Comparison of ENCODE assay signal across 23 cellular contexts in genomic region chr2:105763076-105763475, GRCh38. TPM values are rescaled to one million over a fixed set of nuclear protein-coding genes. Genes with fewer than 3 reads are reported as not detected.
DNase-seq lines count a peak whose midpoint lies in the region; ATAC-seq and TF ChIP-seq lines count a peak whose summit lies in the region.
"Had no signal": no experiment of that assay in that cellular context is flagged by ENCODE, and none has a peak within 500 bp of the region (broad histone marks: within the 10 kb centered on the region; RNA-seq: fewer than 3 reads in every experiment).

No MANE protein-coding gene starts in this region.

- H3K9me3 Mint-ChIP-seq in activated CD4-positive, alpha-beta T cell treated with anti-CD3 and anti-CD28 coated beads, Interleukin-2, amount 10 ng/mL, durations not matched to agents 7 days and 5 days = no peaks in the 10 kb centered on the region
- no peaks in the 10 kb centered on the region for H3K9me3 Mint-ChIP-seq in activated CD4-positive, alpha-beta T cell treated with anti-CD3 and anti-CD28 coated beads, Interleukin-2, amount 10 ng/mL, durations not matched to agents 24 days and 14 days
- H3K9me3 Mint-ChIP-seq in CD4-positive, CD25-positive, alpha-beta regulatory T cell = peaks cover 0 to 4% (median 0%) of the 10 kb centered on the region in 7 donors
- no peaks in the 10 kb centered on the region for H3K9me3 Mint-ChIP-seq in activated T-cell treated with anti-CD3 and anti-CD28 coated beads, Interleukin-2, amount 50 U/mL, for 72 hours

- H3K4me1 Mint-ChIP-seq in activated CD4-positive, alpha-beta T cell treated with anti-CD3 and anti-CD28 coated beads, Interleukin-2, amount 10 ng/mL, durations not matched to agents 7 days and 5 days = peaks cover 91% of the 10 kb centered on the region
- H3K4me1 Mint-ChIP-seq in activated CD4-positive, alpha-beta T cell treated with anti-CD3 and anti-CD28 coated beads, Interleukin-2, amount 10 ng/mL, durations not matched to agents 24 days and 14 days = peaks cover 75% of the 10 kb centered on the region
- H3K4me1 Mint-ChIP-seq in CD4-positive, CD25-positive, alpha-beta regulatory T cell = peaks cover 30 to 99% (median 72%) of the 10 kb centered on the region in 4 donors
- H3K4me1 Mint-ChIP-seq in activated T-cell treated with anti-CD3 and anti-CD28 coated beads, Interleukin-2, amount 50 U/mL, for 72 hours (ENCODE audit: low read depth) = peaks cover 100% of the 10 kb centered on the region

- no peaks in the 10 kb centered on the region for H3K9me3 ChIP-seq in CD4-positive, CD25-positive, alpha-beta regulatory T cell (ENCODE audit: control insufficient read depth in 2 of 2, low read length in 2 of 2)
- H3K9me3 ChIP-seq in right cardiac atrium (ENCODE audit: control insufficient read depth, low read length) (no peaks in the 10 kb centered on the region), tibial artery (no peaks in the 10 kb centered on the region)
- H3K9me3 ChIP-seq: body of pancreas, colonic mucosa, MG63 had no signal

- H3K27ac Mint-ChIP-seq in activated CD4-positive, alpha-beta T cell treated with anti-CD3 and anti-CD28 coated beads, Interleukin-2, amount 10 ng/mL, durations not matched to agents 7 days and 5 days = peak overlapping the region; percentile 80
- no peak overlapping the region for H3K27ac Mint-ChIP-seq in activated CD4-positive, alpha-beta T cell treated with anti-CD3 and anti-CD28 coated beads, Interleukin-2, amount 10 ng/mL, durations not matched to agents 24 days and 14 days
- H3K27ac Mint-ChIP-seq in CD4-positive, CD25-positive, alpha-beta regulatory T cell = peak overlapping the region; percentile 20 to 85 (median 55)
- H3K27ac Mint-ChIP-seq in activated T-cell treated with anti-CD3 and anti-CD28 coated beads, Interleukin-2, amount 50 U/mL, for 72 hours = peak overlapping the region; percentile 97

- TF ChIP-seq CTCF in tibial artery (IDR thresholded peaks at IDR 0.05) = no peak

- H3K36me3 ChIP-seq in CD4-positive, CD25-positive, alpha-beta regulatory T cell (ENCODE audit: control insufficient read depth, insufficient read depth, low read length) = peaks cover 31% of the 10 kb centered on the region
- peaks cover 0 to 7% (median 7%) of the 10 kb centered on the region in 3 donors for H3K36me3 ChIP-seq in tibial artery
- H3K36me3 ChIP-seq: colonic mucosa, MG63 had no signal

- POLR2A ChIA-PET in activated CD4-positive, alpha-beta T cell treated with anti-CD3 and anti-CD28 coated beads, Interleukin-2, amount 10 ng/mL, durations not matched to agents 7 days and 5 days (lab: Charles Lee) = no interaction called here

- peaks cover 61% of the 10 kb centered on the region for H3K36me3 Mint-ChIP-seq in activated CD4-positive, alpha-beta T cell treated with anti-CD3 and anti-CD28 coated beads, Interleukin-2, amount 10 ng/mL, durations not matched to agents 7 days and 5 days (ENCODE audit: low read depth)
- peaks cover 51% of the 10 kb centered on the region for H3K36me3 Mint-ChIP-seq in activated CD4-positive, alpha-beta T cell treated with anti-CD3 and anti-CD28 coated beads, Interleukin-2, amount 10 ng/mL, durations not matched to agents 24 days and 14 days (ENCODE audit: low read depth)
- peaks cover 29% of the 10 kb centered on the region for H3K36me3 Mint-ChIP-seq in CD4-positive, CD25-positive, alpha-beta regulatory T cell
- peaks cover 10 to 21% of the 10 kb centered on the region in 2 donors for H3K36me3 Mint-ChIP-seq in activated T-cell treated with anti-CD3 and anti-CD28 coated beads, Interleukin-2, amount 50 U/mL, for 72 hours (ENCODE audit: insufficient read depth in 2 of 2)

- no peaks in the 10 kb centered on the region for H3K27me3 Mint-ChIP-seq in activated CD4-positive, alpha-beta T cell treated with anti-CD3 and anti-CD28 coated beads, Interleukin-2, amount 10 ng/mL, durations not matched to agents 7 days and 5 days
- H3K27me3 Mint-ChIP-seq in activated CD4-positive, alpha-beta T cell treated with anti-CD3 and anti-CD28 coated beads, Interleukin-2, amount 10 ng/mL, durations not matched to agents 24 days and 14 days = no peaks in the 10 kb centered on the region
- H3K27me3 Mint-ChIP-seq in CD4-positive, CD25-positive, alpha-beta regulatory T cell = no peaks in the 10 kb centered on the region
- H3K27me3 Mint-ChIP-seq in activated T-cell treated with anti-CD3 and anti-CD28 coated beads, Interleukin-2, amount 50 U/mL, for 72 hours (ENCODE audit: low read depth) = no peaks in the 10 kb centered on the region

- CTCF ChIA-PET in activated CD4-positive, alpha-beta T cell treated with anti-CD3 and anti-CD28 coated beads, Interleukin-2, amount 10 ng/mL, durations not matched to agents 7 days and 5 days (lab: Charles Lee) = interaction anchor here (1.0 to 1.6 kb wide), 3 partner anchors 9 to 36 kb away, joined by 3 to 4 read pairs (median 3); no protein-coding TSS in a partner anchor

- WGBS in right cardiac atrium = 78% methylated on average over 10 of the region's 10 CpGs

- H3K4me1 ChIP-seq in CD4-positive, CD25-positive, alpha-beta regulatory T cell (ENCODE audit: control insufficient read depth, insufficient read depth, low read length, poor library complexity, severe bottlenecking) = peaks cover 92% of the 10 kb centered on the region
- H3K4me1 ChIP-seq in right cardiac atrium (ENCODE audit: control insufficient read depth, insufficient read depth, low read length) (no peaks in the 10 kb centered on the region), tibial artery (peaks cover 0 to 41% (median 27%) of the 10 kb centered on the region in 4 donors)
- H3K4me1 ChIP-seq: colonic mucosa had no signal

- H3K27me3 ChIP-seq in CD4-positive, CD25-positive, alpha-beta regulatory T cell (ENCODE audit: control insufficient read depth, insufficient read depth, low read length) = no peaks in the 10 kb centered on the region
- H3K27me3 ChIP-seq in right cardiac atrium (ENCODE audit: control insufficient read depth, insufficient read depth) (no peaks in the 10 kb centered on the region), tibial artery (no peaks in the 10 kb centered on the region)
- H3K27me3 ChIP-seq: body of pancreas, colonic mucosa, MG63, tibial nerve had no signal

- H3K27ac ChIP-seq in CD4-positive, CD25-positive, alpha-beta regulatory T cell (ENCODE audit: insufficient read depth, low read length, poor library complexity, severe bottlenecking) = peak overlapping the region; percentile 58
- H3K27ac ChIP-seq in right cardiac atrium (ENCODE audit: low read length) = no peak overlapping the region
- H3K27ac ChIP-seq in tibial artery = no peak overlapping the region
- H3K27ac ChIP-seq: colonic mucosa, tibial nerve had no signal

- no peak for DNase-seq in activated CD4-positive, alpha-beta T cell treated with anti-CD3 and anti-CD28 coated beads, Interleukin-2, amount 10 ng/mL, durations not matched to agents 7 days and 5 days
- no peak for DNase-seq in activated CD4-positive, alpha-beta T cell treated with anti-CD3 and anti-CD28 coated beads, Interleukin-2, amount 10 ng/mL, durations not matched to agents 24 days and 14 days
- DNase-seq in CD4-positive, CD25-positive, alpha-beta regulatory T cell = no peak
- DNase-seq in activated T-cell treated with anti-CD3 and anti-CD28 coated beads, Interleukin-2, amount 50 U/mL, for 72 hours = no peak
- DNase-seq in right cardiac atrium = no peak
- DNase-seq in activated gamma-delta T cell (lab: John Stamatoyannopoulos, UW) = no peak
- no peak for DNase-seq in tibial artery
- DNase-seq: 8988T; activated CD4-positive, CD25-positive, alpha-beta regulatory T cell; body of pancreas; colonic mucosa; COR-L47; DMS79; mammary epithelial cell; MG63; NCI-H1436; NCI-H510A; nucleus accumbens; stimulated activated CD4-positive, alpha-beta T cell treated with anti-CD3 and anti-CD28 coated beads, Interleukin-4, amount 100 ng/mL, for 1 hour; stimulated activated naive CD4-positive, alpha-beta T cell treated with Interleukin-2 at 50 U/mL for 16 hours; T-helper 9 cell had no signal

- ATAC-seq in CD4-positive, CD25-positive, alpha-beta regulatory T cell (ENCODE audit: low read depth in 2 of 2) = no peak
- no peak for ATAC-seq in activated T-cell treated with anti-CD3 and anti-CD28 coated beads, Interleukin-2, amount 50 U/mL, for 72 hours (replicated peaks in 1 of 2)
- ATAC-seq in right cardiac atrium (peak; percentile 41 to 42), GM19395 (IDR thresholded peaks at IDR 0.05; ENCODE audit: unreplicated experiment) (no peak)
- ATAC-seq: body of pancreas had no signal

- intact Hi-C loops in activated CD4-positive, alpha-beta T cell treated with anti-CD3 and anti-CD28 coated beads, Interleukin-2, amount 10 ng/mL, durations not matched to agents 24 days and 14 days (cut with micrococcal nuclease) = no loop called here
- intact Hi-C loops in right cardiac atrium (cut with DNase I) (no loop called here), tibial artery (cut with DNase I; ENCODE audit: low total_unique reads) (no loop called here)

- no peak overlapping the region for H3K4me3 Mint-ChIP-seq in activated CD4-positive, alpha-beta T cell treated with anti-CD3 and anti-CD28 coated beads, Interleukin-2, amount 10 ng/mL, durations not matched to agents 7 days and 5 days
- H3K4me3 Mint-ChIP-seq in activated CD4-positive, alpha-beta T cell treated with anti-CD3 and anti-CD28 coated beads, Interleukin-2, amount 10 ng/mL, durations not matched to agents 24 days and 14 days = no peak overlapping the region
- peak overlapping the region in 3 of 4 donors; percentile 26 to 73 (median 31) for H3K4me3 Mint-ChIP-seq in CD4-positive, CD25-positive, alpha-beta regulatory T cell
- peak overlapping the region; percentile 10 to 85 for H3K4me3 Mint-ChIP-seq in activated T-cell treated with anti-CD3 and anti-CD28 coated beads, Interleukin-2, amount 50 U/mL, for 72 hours

- H3K4me3 ChIP-seq in CD4-positive, CD25-positive, alpha-beta regulatory T cell (ENCODE audit: low read depth, low read length) = no peak overlapping the region
- H3K4me3 ChIP-seq in right cardiac atrium (ENCODE audit: low read length) (no peak overlapping the region), tibial artery (no peak overlapping the region)
- H3K4me3 ChIP-seq: body of pancreas, colonic mucosa, MG63, tibial nerve had no signal

RNA-seq across cellular contexts. Expression of gene NCK2, which starts 18.4 kb away (rescaled TPM):
- total RNA-seq in activated CD4-positive, alpha-beta T cell treated with anti-CD3 and anti-CD28 coated beads, Interleukin-2, amount 10 ng/mL, durations not matched to agents 7 days and 5 days = 10 to 100 TPM; 73.3 to 84.1 TPM
- total RNA-seq in activated CD4-positive, alpha-beta T cell treated with anti-CD3 and anti-CD28 coated beads, Interleukin-2, amount 10 ng/mL, durations not matched to agents 24 days and 14 days = 85.8 and 86.2 TPM in 2 replicates
- total RNA-seq in CD4-positive, CD25-positive, alpha-beta regulatory T cell = 167 TPM
- 10 to 100 TPM; 44.8 to 62.3 (median 58.6) TPM for polyA plus RNA-seq in CD4-positive, CD25-positive, alpha-beta regulatory T cell
- 100 to 1,000 TPM; 159 to 161 TPM for total RNA-seq in activated T-cell treated with anti-CD3 and anti-CD28 coated beads, Interleukin-2, amount 50 U/mL, for 72 hours
- 10 to 100 TPM; 29.9 to 39.5 (median 32.1) TPM for total RNA-seq in right cardiac atrium
- 30.9 TPM for polyA plus RNA-seq in right cardiac atrium

Comparison
In these comparisons a context has a peak if more than half of its experiments do, and no peak if none do; other contexts are left out.
1. H3K4me3 Mint-ChIP-seq: peak in CD4-positive, CD25-positive, alpha-beta regulatory T cell (3 of 4) and activated T-cell treated with anti-CD3 and anti-CD28 coated beads, Interleukin-2, amount 50 U/mL, for 72 hours (2 of 2); none in activated CD4-positive, alpha-beta T cell treated with anti-CD3 and anti-CD28 coated beads, Interleukin-2, amount 10 ng/mL, durations not matched to agents 7 days and 5 days (single experiment) and activated CD4-positive, alpha-beta T cell treated with anti-CD3 and anti-CD28 coated beads, Interleukin-2, amount 10 ng/mL, durations not matched to agents 24 days and 14 days (single experiment).
2. ATAC-seq: peak in right cardiac atrium (2 of 2); none in CD4-positive, CD25-positive, alpha-beta regulatory T cell (0 of 2), activated T-cell treated with anti-CD3 and anti-CD28 coated beads, Interleukin-2, amount 50 U/mL, for 72 hours (0 of 2) and GM19395 (single experiment).